ENCODE assay signal across 13 cellular contexts in genomic region chr17:74521701-74522201, GRCh38. TPM values are rescaled to one million over a fixed set of nuclear protein-coding genes. Genes with fewer than 3 reads are reported as not detected.
A peak's percentile ranks its signal among the peaks of the same experiment; 100 is the strongest.
DNase-seq lines count a peak whose midpoint lies in the region; ATAC-seq lines count a peak whose summit lies in the region.
"Had no signal": no experiment of that assay in that cellular context is flagged by ENCODE, and none has a peak within 500 bp of the region (broad histone marks: within the 10 kb centered on the region; RNA-seq: fewer than 3 reads in every experiment).

No MANE protein-coding gene starts in this region.

- H3K36me3 Mint-ChIP-seq in T-helper 17 cell (ENCODE audit: low read depth) (no peaks in the 10 kb centered on the region), immature natural killer cell (peaks cover 0 to 4% (median 0%) of the 10 kb centered on the region in 3 donors)

- H3K4me1 ChIP-seq in subcutaneous abdominal adipose tissue (ENCODE audit: control insufficient read depth in 5 of 5, insufficient read depth in 5 of 5, low read length in 5 of 5): peaks cover 0 to 15% (median 5%) of the 10 kb centered on the region in 5 donors

- H3K4me1 Mint-ChIP-seq in T-helper 17 cell (no peaks in the 10 kb centered on the region), immature natural killer cell (peaks cover 35 to 41% of the 10 kb centered on the region in 2 donors)

- H3K27me3 ChIP-seq in subcutaneous abdominal adipose tissue (ENCODE audit: control insufficient read depth in 5 of 5, insufficient read depth in 4 of 5, low read length in 5 of 5): peaks cover 0 to 7% (median 2%) of the 10 kb centered on the region in 5 donors

- ATAC-seq in T-helper 17 cell (peak; percentile 20), HG03196 (IDR thresholded peaks at IDR 0.05; ENCODE audit: unreplicated experiment) (no peak), HG02981 (IDR thresholded peaks at IDR 0.05; ENCODE audit: unreplicated experiment) (no peak), GM19324 (IDR thresholded peaks at IDR 0.05; ENCODE audit: low FRiP score, unreplicated experiment) (no peak)

- H3K27ac Mint-ChIP-seq in T-helper 17 cell (no peak overlapping the region), immature natural killer cell (peak overlapping the region; percentile 78 to 92 (median 87))

- no peaks in the 10 kb centered on the region for H3K9me3 Mint-ChIP-seq in immature natural killer cell

- H3K27me3 Mint-ChIP-seq in T-helper 17 cell (peaks cover 67% of the 10 kb centered on the region), immature natural killer cell (ENCODE audit: low read depth in 3 of 3) (peaks cover 0 to 10% (median 5%) of the 10 kb centered on the region in 3 donors)

- H3K27ac ChIP-seq in subcutaneous abdominal adipose tissue (ENCODE audit: low read depth, low read length): peak overlapping the region; percentile 65
- H3K27ac ChIP-seq: 22Rv1 had no signal

- H3K4me3 Mint-ChIP-seq in T-helper 17 cell: no peak overlapping the region
- peak overlapping the region; percentile 65 to 77 (median 72) for H3K4me3 Mint-ChIP-seq in immature natural killer cell

- peak overlapping the region in 3 of 5 donors; percentile 42 to 63 (median 55) for H3K9ac ChIP-seq in subcutaneous abdominal adipose tissue (ENCODE audit: low read length in 5 of 5)

- no peaks in the 10 kb centered on the region for H3K36me3 ChIP-seq in subcutaneous abdominal adipose tissue (ENCODE audit: control insufficient read depth in 5 of 5, insufficient read depth in 5 of 5, low read length in 5 of 5)

- peak overlapping the region in 4 of 5 donors; percentile 31 to 51 (median 38) for H3K4me3 ChIP-seq in subcutaneous abdominal adipose tissue (ENCODE audit: low read depth in 1 of 5, low read length in 5 of 5)

- no peaks in the 10 kb centered on the region for H3K9me3 ChIP-seq in T-helper 17 cell (ENCODE audit: control insufficient read depth, low read length, poor library complexity, severe bottlenecking)
- peaks cover 0 to 13% (median 12%) of the 10 kb centered on the region in 5 donors for H3K9me3 ChIP-seq in subcutaneous abdominal adipose tissue (ENCODE audit: control insufficient read depth in 5 of 5, low read length in 5 of 5)

- peak; percentile 44 for DNase-seq in NK-92 treated with Interleukin-12 subunit alpha and Interleukin-12 subunit beta, amount 100 ng/mL, for 24 hours (lab: John Stamatoyannopoulos, UW)
- DNase-seq in NK-92 (lab: John Stamatoyannopoulos, UW; ENCODE audit: unreplicated experiment) (no peak), T-helper 17 cell (no peak), immature natural killer cell (peak; percentile 71 to 74 (median 71))
- DNase-seq: activated gamma-delta T cell, NCI-H345 had no signal

RNA-seq across cellular contexts. Expression of gene CD300LB, which starts 9.5 kb away (rescaled TPM):
- 1 to 10 TPM in 1 of 2 donors, under 1 TPM in 1; 0.34 to 1.4 TPM for total RNA-seq in T-helper 17 cell
- 1 to 10 TPM; 4.2 to 6.3 (median 5.5) TPM for polyA plus RNA-seq in immature natural killer cell
- total RNA-seq: T-helper 1 cell treated with Interleukin-12 subunit alpha and Interleukin-12 subunit beta and Interleukin-4 antibody, amounts not matched to agents 30 ng/mL and 1 ng/mL, for 36 hours had no signal

RNA-seq across cellular contexts. Expression of gene CD300C, which starts 24.2 kb away (rescaled TPM):
- total RNA-seq in T-helper 17 cell: 1 to 10 TPM in 1 of 2 donors, under 1 TPM in 1; 0.37 to 1.2 TPM
- polyA plus RNA-seq in immature natural killer cell: 10 to 100 TPM; 14.4 to 37.4 (median 21.2) TPM

RNA-seq across cellular contexts. Expression of gene CD300H, which starts 45.6 kb away (rescaled TPM):
- not detected for total RNA-seq in T-helper 17 cell
- 1 to 10 TPM in 2 of 3 donors, not detected in 1; 3.2 to 6.4 TPM for polyA plus RNA-seq in immature natural killer cell
- total RNA-seq: omental fat pad; T-helper 1 cell treated with Interleukin-12 subunit alpha and Interleukin-12 subunit beta and Interleukin-4 antibody, amounts not matched to agents 30 ng/mL and 1 ng/mL, for 36 hours had no signal

RNA-seq across cellular contexts. Expression of gene CD300A, which starts 55.3 kb away (rescaled TPM):
- 1 to 10 TPM; 2.4 to 9.6 TPM for total RNA-seq in T-helper 17 cell
- polyA plus RNA-seq in immature natural killer cell: 100 to 1,000 TPM; 357 to 514 (median 505) TPM

Comparison
In these comparisons a context has a peak if more than half of its experiments do, and no peak if none do; other contexts are left out.
1. DNase-seq: peak in NK-92 treated with Interleukin-12 subunit alpha and Interleukin-12 subunit beta, amount 100 ng/mL, for 24 hours (single experiment) and immature natural killer cell (3 of 3); none in NK-92 (single experiment) and T-helper 17 cell (0 of 3).